31 cellular contexts compared by ENCODE assay signal in genomic region chr2:130735200-130735599, GRCh38. TPM values are rescaled to one million over a fixed set of nuclear protein-coding genes. Genes with fewer than 3 reads are reported as not detected.
"Had no signal": no experiment of that assay in that cellular context is flagged by ENCODE, and none has a peak within 500 bp of the region (broad histone marks: within the 10 kb centered on the region; RNA-seq: fewer than 3 reads in every experiment).

No MANE protein-coding gene starts in this region.

- H3K9me3 ChIP-seq: suprapubic skin, testis, thoracic aorta, thyroid gland, tibial artery, transverse colon, upper lobe of right lung, uterus, vagina had no signal

- H3K4me1 ChIP-seq: stomach, suprapubic skin, testis, thyroid gland, tibial artery, tibial nerve, transverse colon, upper lobe of left lung, upper lobe of right lung, uterus, vagina had no signal

- H3K27me3 ChIP-seq: testis, thyroid gland, transverse colon, upper lobe of left lung, upper lobe of right lung, uterus, vagina had no signal

- FAIRE-seq: urothelium cell line had no signal

- H3K4me3 ChIP-seq: stomach, suprapubic skin, testis, thoracic aorta, thyroid gland, tibial artery, tibial nerve, transverse colon, upper lobe of left lung, upper lobe of right lung, uterus, vagina had no signal

- H3K27ac ChIP-seq: stomach, suprapubic skin, testis, thoracic aorta, thyroid gland, tibial artery, tibial nerve, transverse colon, upper lobe of left lung, upper lobe of right lung, uterus, vagina had no signal

- DNase-seq: stimulated activated CD4-positive, alpha-beta T cell treated with anti-CD3 and anti-CD28 coated beads, Interleukin-2, amount 100 ng/mL, for 48 hours; stimulated activated CD4-positive, alpha-beta T cell treated with anti-CD3 and anti-CD28 coated beads, Interleukin-4, amount 100 ng/mL, for 1 hour; stimulated activated CD4-positive, alpha-beta T cell treated with anti-CD3 and anti-CD28 coated beads, Interleukin-4, amount 100 ng/mL, for 24 hours; stimulated activated CD4-positive, alpha-beta T cell treated with anti-CD3 and anti-CD28 coated beads, Interleukin-4, amount 100 ng/mL, for 4 hours; stimulated activated CD8-positive, alpha-beta memory T cell treated with anti-CD3 and anti-CD28 coated beads, Interleukin-4, amount 100 ng/mL, for 48 hours; stimulated activated naive B cell treated with anti-CD40 and anti-IgM and Interleukin-4, amounts not matched to agents 10 μg/mL and 1 μg/mL and 100 μg/mL, for 72 hours; stimulated activated naive CD4-positive, alpha-beta T cell; stimulated activated naive CD4-positive, alpha-beta T cell treated with Interleukin-2 at 50 U/mL for 16 hours; stimulated activated naive CD8-positive, alpha-beta T cell treated with anti-CD3 and anti-CD28 coated beads, Interleukin-15, amount 100 ng/mL, for 72 hours; stimulated activated naive CD8-positive, alpha-beta T cell treated with anti-CD3 and anti-CD28 coated beads, Interleukin-15, Interleukin-2, amounts not matched to agents 100 U/mL and 50 U/mL, for 24 hours; stomach; substantia nigra; testis; thyroid gland; tibial artery; transverse colon; trophoblast cell; upper lobe of left lung; upper lobe of right lung; uterus had no signal

- H3K36me3 ChIP-seq: stomach, suprapubic skin, thoracic aorta, thyroid gland, tibial artery, tibial nerve, transverse colon, upper lobe of left lung, upper lobe of right lung, uterus, vagina had no signal

- ATAC-seq: stimulated activated effector memory CD8-positive, alpha-beta T cell treated with anti-CD3 and anti-CD28 coated beads, Interleukin-12 subunit alpha, Interleukin-12 subunit beta, amount 100 ng/mL, for 72 hours; stimulated activated memory B cell treated with anti-CD40 and anti-IgM and Interleukin-4, amounts not matched to agents 10 μg/mL and 1 μg/mL and 100 μg/mL, for 72 hours; stimulated activated naive B cell treated with anti-CD40 and anti-IgM and Interleukin-4, amounts not matched to agents 10 μg/mL and 1 μg/mL and 100 μg/mL, for 72 hours; stimulated activated naive CD8-positive, alpha-beta T cell treated with anti-CD3 and anti-CD28 coated beads, Interleukin-15, amount 100 ng/mL, for 72 hours; stimulated activated naive CD8-positive, alpha-beta T cell treated with anti-CD3 and anti-CD28 coated beads, Interleukin-15, Interleukin-2, amounts not matched to agents 100 U/mL and 50 U/mL, for 24 hours; upper lobe of right lung had no signal

RNA-seq across cellular contexts. Expression of gene GPR148, which starts 6.3 kb away (rescaled TPM):
- total RNA-seq: subcutaneous adipose tissue, suprapubic skin, temporal lobe, thoracic aorta, thyroid gland, tibial nerve, transverse colon, upper lobe of left lung, upper lobe of right lung, ureter, urinary bladder, uterus, vagina had no signal
- polyA plus RNA-seq: stomach, urinary bladder had no signal

RNA-seq across cellular contexts. Expression of gene AMER3, which starts 20.1 kb away (rescaled TPM):
- total RNA-seq: subcutaneous adipose tissue, suprapubic skin, thoracic aorta, tibial nerve, upper lobe of left lung, upper lobe of right lung, ureter, vagina had no signal
